ENCODE assay signal across 24 cellular contexts in the genomic region with DNA sequence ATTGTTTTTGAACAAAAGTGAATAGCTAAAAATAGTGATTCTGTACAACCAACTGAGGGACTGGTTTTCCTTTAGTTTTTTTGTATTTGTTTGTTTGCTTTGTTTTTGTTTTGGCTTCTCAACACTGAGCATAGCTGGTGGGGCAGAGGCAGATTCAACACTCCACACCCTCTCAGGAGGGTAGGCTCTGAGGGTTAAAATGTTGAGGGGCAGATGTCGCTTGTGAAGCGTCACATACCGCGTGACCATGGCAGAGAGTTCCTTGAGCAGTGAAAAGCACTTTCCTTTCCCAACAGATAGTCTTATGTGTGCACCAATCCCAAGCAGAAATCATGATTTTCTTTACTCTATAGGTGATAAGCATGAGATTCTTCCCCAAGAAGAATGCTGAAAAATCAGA.
DNase-seq lines count a peak whose midpoint lies in the region; ATAC-seq, FAIRE-seq and TF ChIP-seq lines count a peak whose summit lies in the region.
"Had no signal": no experiment of that assay in that cellular context is flagged by ENCODE, and none has a peak within 500 bp of the region (broad histone marks: within the 10 kb centered on the region; RNA-seq: fewer than 3 reads in every experiment).

No MANE protein-coding gene starts in this region.

- H3K79me2 ChIP-seq in HCT116 (ENCODE audit: insufficient read depth, low read length) (peaks cover 42% of the 10 kb centered on the region), H1 (ENCODE audit: control insufficient read depth in 1 of 2, insufficient read depth in 2 of 2, low read length in 2 of 2) (no peaks in the 10 kb centered on the region), neural cell (replicated peaks; ENCODE audit: insufficient read depth, low read length) (no peaks in the 10 kb centered on the region)

- H3K4me2 ChIP-seq in HCT116 (ENCODE audit: low read length): peak overlapping the region; percentile 16
- no peak overlapping the region; a peak in 1 of 4 replicates for H3K4me2 ChIP-seq in H1 (ENCODE audit: insufficient read depth in 1 of 2, low read depth in 2 of 2, low read length in 2 of 2)
- no peak overlapping the region for H3K4me2 ChIP-seq in neural cell (ENCODE audit: low read length)
- H3K4me2 ChIP-seq: BLaER1 had no signal

- H3K4me1 Mint-ChIP-seq in stimulated activated naive B cell treated with anti-CD40 and anti-IgM and Interleukin-4, amounts not matched to agents 10 μg/mL and 1 μg/mL and 100 μg/mL, for 72 hours: no peaks in the 10 kb centered on the region
- peaks cover 2% of the 10 kb centered on the region for H3K4me1 Mint-ChIP-seq in activated CD4-positive, alpha-beta T cell treated with anti-CD3 and anti-CD28 coated beads, Interleukin-2, amount 10 ng/mL, durations not matched to agents 24 days and 14 days
- no peaks in the 10 kb centered on the region for H3K4me1 Mint-ChIP-seq in T-helper 17 cell

- H3K27ac ChIP-seq in HCT116 (ENCODE audit: low read depth, low read length) (peak overlapping the region; percentile 94), H1 (ENCODE audit: low read depth, low read length) (no peak overlapping the region), neural cell (ENCODE audit: low read length) (peak overlapping the region; percentile 66)
- H3K27ac ChIP-seq: BLaER1, HL-60, SJCRH30 had no signal

- no peak overlapping the region for H2BK120ac ChIP-seq in H1 (replicated peaks; ENCODE audit: low read depth, low read length)

- no peak overlapping the region for H4K91ac ChIP-seq in H1 (replicated peaks; ENCODE audit: insufficient read length, low read length)

- H3K4me1 ChIP-seq in HCT116 (ENCODE audit: control insufficient read depth in 1 of 2, insufficient read depth in 2 of 2, low read length in 2 of 2): peaks cover 86 to 89% of the 10 kb centered on the region in 2 experiments
- H3K4me1 ChIP-seq in H1 (replicated peaks in 1 of 4; ENCODE audit: control insufficient read depth in 3 of 4, insufficient read depth in 4 of 4, low read length in 3 of 4): peaks cover 0 to 6% (median 2%) of the 10 kb centered on the region in 4 experiments; a peak in 2 of 7 replicates
- H3K4me1 ChIP-seq: BLaER1, Caco-2, SJCRH30 had no signal

- no peaks in the 10 kb centered on the region for H3K9me3 Mint-ChIP-seq in stimulated activated naive B cell treated with anti-CD40 and anti-IgM and Interleukin-4, amounts not matched to agents 10 μg/mL and 1 μg/mL and 100 μg/mL, for 72 hours
- H3K9me3 Mint-ChIP-seq in activated CD4-positive, alpha-beta T cell treated with anti-CD3 and anti-CD28 coated beads, Interleukin-2, amount 10 ng/mL, durations not matched to agents 24 days and 14 days: no peaks in the 10 kb centered on the region
- H3K9me3 Mint-ChIP-seq: CD4-positive, alpha-beta T cell had no signal

- TF ChIP-seq CTCF in HCT116 (IDR thresholded peaks at IDR 0.05 in 2 of 3, conservative IDR thresholded peaks at IDR 0.05 in 1 of 3; ENCODE audit: borderline replicate concordance in 1 of 3, insufficient read depth in 1 of 3, low read depth in 2 of 3, low read length in 2 of 3) (no peak), H1 (IDR thresholded peaks at IDR 0.05; ENCODE audit: control extremely low read depth in 1 of 3, insufficient read depth in 1 of 3, low read depth in 1 of 3, low read length in 3 of 3) (no peak), neural cell (IDR thresholded peaks at IDR 0.05; ENCODE audit: poor library complexity, severe bottlenecking) (no peak)

- H4K20me1 ChIP-seq in HCT116 (ENCODE audit: insufficient read depth) (no peaks in the 10 kb centered on the region), H1 (replicated peaks in 1 of 2; ENCODE audit: control insufficient read depth in 1 of 2, insufficient read depth in 2 of 2, low read length in 2 of 2) (no peaks in the 10 kb centered on the region), neural cell (ENCODE audit: insufficient read depth) (no peaks in the 10 kb centered on the region)
- H4K20me1 ChIP-seq: BLaER1 had no signal

- H2BK12ac ChIP-seq in H1 (ENCODE audit: low read depth, low read length): peak overlapping the region; percentile 82; the same call in 1 of the 2 replicates

- H3K27me3 ChIP-seq in HCT116 (ENCODE audit: insufficient read depth, low read length) (no peaks in the 10 kb centered on the region), H1 (replicated peaks in 1 of 4; ENCODE audit: control insufficient read depth in 3 of 4, extremely low read depth in 1 of 4, insufficient read depth in 3 of 4, low read length in 3 of 4) (no peaks in the 10 kb centered on the region), neural cell (ENCODE audit: insufficient read depth, low read depth, low read length) (no peaks in the 10 kb centered on the region)
- H3K27me3 ChIP-seq: BLaER1, SJCRH30 had no signal

- no peak overlapping the region for H3K14ac ChIP-seq in H1 (ENCODE audit: insufficient read length)

- H4K8ac ChIP-seq in H1 (ENCODE audit: extremely low read depth, insufficient read depth, low read length): no peak overlapping the region

- TF ChIP-seq RAD21 in HCT116 (IDR thresholded peaks at IDR 0.05; ENCODE audit: low read depth): no peak
- TF ChIP-seq RAD21 in H1 (IDR thresholded peaks at IDR 0.05 in 1 of 2, conservative IDR thresholded peaks at IDR 0.05 in 1 of 2; ENCODE audit: low read depth in 2 of 2, low read length in 2 of 2): no peak
- TF ChIP-seq RAD21 in neural cell (conservative IDR thresholded peaks at IDR 0.05): no peak

- H2AK5ac ChIP-seq in H1 (ENCODE audit: low read depth, low read length): no peak overlapping the region

- CTCF ChIA-PET in HCT116 (lab: Charles Lee): no interaction called here
- CTCF ChIA-PET in H1 (lab: Charles Lee; ENCODE audit: partially characterized antibody): interaction anchor here (1.2 to 1.9 kb wide), 3 partner anchors 9 to 271 kb away, joined by 4 to 5 read pairs (median 5); no protein-coding TSS in a partner anchor

- H3F3A ChIP-seq in neural cell (ENCODE audit: insufficient read depth, low read length, poor library complexity, severe bottlenecking): peaks cover 5% of the 10 kb centered on the region

- RAD21 ChIA-PET in HCT116 (lab: Charles Lee; ENCODE audit: low non-redundant PET in 1 of 2, low total read pairs in 2 of 2, uncharacterized antibody in 2 of 2, unreplicated experiment in 2 of 2): interaction anchor here in 1 of 2 experiments (1.3 kb wide), 1 partner anchor 16 kb away, joined by 3 read pairs; no protein-coding TSS in a partner anchor

- DNase-seq in HCT116 (ENCODE audit: low read depth, low spot score) (no peak), H1 (ENCODE audit: low read depth in 1 of 2, low spot score in 2 of 2) (no peak), HT-29 (ENCODE audit: low spot score) (no peak), T-helper 17 cell (no peak)
- no peak for DNase-seq in stimulated activated naive B cell treated with anti-CD40 and anti-IgM and Interleukin-4, amounts not matched to agents 10 μg/mL and 1 μg/mL and 100 μg/mL, for 72 hours
- DNase-seq in activated CD4-positive, alpha-beta T cell treated with anti-CD3 and anti-CD28 coated beads, Interleukin-2, amount 10 ng/mL, durations not matched to agents 24 days and 14 days: no peak
- DNase-seq: ACHN; Caco-2; CD4-positive, alpha-beta T cell; DMS 273 treated with DMSO at 0.1 percent for 48 hours; DMS79 treated with DMSO at 0.1 percent for 48 hours; HCEC 1CT; KBM-7; MM.1S; NCI-H1048; NCI-H1417 treated with DMSO at 0.1 percent for 48 hours; NCI-H187; NCI-H345; NCI-H524 treated with DMSO at 0.1 percent for 48 hours; OCI-M1; SJCRH30 had no signal

- H2AFZ ChIP-seq in HCT116 (ENCODE audit: low read depth, low read length, poor library complexity, severe bottlenecking) (no peak overlapping the region), H1 (ENCODE audit: low read length) (no peak overlapping the region), neural cell (ENCODE audit: low read depth, low read length) (no peak overlapping the region)

- no peaks in the 10 kb centered on the region for H3K9me2 ChIP-seq in HCT116 (ENCODE audit: insufficient read depth)
- no peaks in the 10 kb centered on the region for H3K9me2 ChIP-seq in neural cell (ENCODE audit: insufficient read depth, low read length)

- H2BK15ac ChIP-seq in H1 (ENCODE audit: low read length): no peak overlapping the region

- TF ChIP-seq POLR2A in HCT116 (IDR thresholded peaks at IDR 0.05; ENCODE audit: borderline replicate concordance, extremely low read depth, insufficient read depth, insufficient read length): no peak
- no peak for TF ChIP-seq POLR2A in H1 (IDR thresholded peaks at IDR 0.05; ENCODE audit: control extremely low read depth in 1 of 2, low read depth in 2 of 2, low read length in 2 of 2)

- FAIRE-seq in H1 (lab: Jason Lieb, UNC): no peak

- no peak for ATAC-seq in HCT116
- ATAC-seq in stimulated activated naive B cell treated with anti-CD40 and anti-IgM and Interleukin-4, amounts not matched to agents 10 μg/mL and 1 μg/mL and 100 μg/mL, for 72 hours (replicated peaks): no peak
- ATAC-seq in T-helper 17 cell: no peak

- H3K23ac ChIP-seq in H1 (ENCODE audit: insufficient read length): no peak overlapping the region

- TF ChIP-seq EP300 in H1 (IDR thresholded peaks at IDR 0.05; ENCODE audit: borderline replicate concordance in 1 of 2, low read depth in 2 of 2, low read length in 2 of 2): no peak
- no peak for TF ChIP-seq EP300 in neural cell (conservative IDR thresholded peaks at IDR 0.05; ENCODE audit: poor library complexity, severe bottlenecking)

- H3K18ac ChIP-seq in H1 (ENCODE audit: extremely low read depth, low read length): no peak overlapping the region

- POLR2A ChIA-PET in HCT116 (lab: Charles Lee): interaction anchor here (1.0 to 1.6 kb wide), 2 partner anchors 63 to 180 kb away, joined by 3 read pairs; no protein-coding TSS in a partner anchor
- POLR2A ChIA-PET in H1 (lab: Charles Lee; ENCODE audit: partially characterized antibody): interaction anchor here (1.4 kb wide), 1 partner anchor 15 kb away, joined by 3 read pairs; no protein-coding TSS in a partner anchor

- H2BK5ac ChIP-seq in H1 (ENCODE audit: low read depth, low read length): peak overlapping the region; percentile 27; the same call in 1 of the 2 replicates

- H3K27me3 Mint-ChIP-seq in stimulated activated naive B cell treated with anti-CD40 and anti-IgM and Interleukin-4, amounts not matched to agents 10 μg/mL and 1 μg/mL and 100 μg/mL, for 72 hours: peaks cover 13 to 15% of the 10 kb centered on the region in 2 donors
- peaks cover 37% of the 10 kb centered on the region for H3K27me3 Mint-ChIP-seq in activated CD4-positive, alpha-beta T cell treated with anti-CD3 and anti-CD28 coated beads, Interleukin-2, amount 10 ng/mL, durations not matched to agents 24 days and 14 days
- H3K27me3 Mint-ChIP-seq in T-helper 17 cell: peaks cover 46% of the 10 kb centered on the region

- H3K36me3 Mint-ChIP-seq in stimulated activated naive B cell treated with anti-CD40 and anti-IgM and Interleukin-4, amounts not matched to agents 10 μg/mL and 1 μg/mL and 100 μg/mL, for 72 hours: no peaks in the 10 kb centered on the region
- H3K36me3 Mint-ChIP-seq in activated CD4-positive, alpha-beta T cell treated with anti-CD3 and anti-CD28 coated beads, Interleukin-2, amount 10 ng/mL, durations not matched to agents 24 days and 14 days (ENCODE audit: low read depth): no peaks in the 10 kb centered on the region
- no peaks in the 10 kb centered on the region for H3K36me3 Mint-ChIP-seq in T-helper 17 cell (ENCODE audit: low read depth)

- H3K27ac Mint-ChIP-seq in stimulated activated naive B cell treated with anti-CD40 and anti-IgM and Interleukin-4, amounts not matched to agents 10 μg/mL and 1 μg/mL and 100 μg/mL, for 72 hours: peak overlapping the region; percentile 33
- no peak overlapping the region for H3K27ac Mint-ChIP-seq in activated CD4-positive, alpha-beta T cell treated with anti-CD3 and anti-CD28 coated beads, Interleukin-2, amount 10 ng/mL, durations not matched to agents 24 days and 14 days
- H3K27ac Mint-ChIP-seq in T-helper 17 cell: no peak overlapping the region
- H3K27ac Mint-ChIP-seq: CD4-positive, alpha-beta T cell had no signal

- 85% methylated on average over 4 of the region's 4 CpGs; no CpG with 5 or more reads in 1 of the 2 experiments for WGBS in H1 (ENCODE audit: extremely low coverage in 1 of 2, insufficient coverage in 1 of 2, insufficient read length in 1 of 2, insufficient replicate concordance in 2 of 2, low coverage in 1 of 2, low lambda C conversion rate in 2 of 2, missing lambda C conversion rate in 1 of 2), 2 experiments

- no peaks in the 10 kb centered on the region for H3K23me2 ChIP-seq in H1 (ENCODE audit: low read depth, low read length)

- no peaks in the 10 kb centered on the region for H3K79me1 ChIP-seq in H1 (ENCODE audit: low read depth, low read length)

- no peaks in the 10 kb centered on the region for H3K9me3 ChIP-seq in HCT116 (ENCODE audit: control insufficient read depth in 1 of 2, insufficient read depth in 1 of 2, low read depth in 1 of 2, low read length in 2 of 2)
- H3K9me3 ChIP-seq in H1 (ENCODE audit: insufficient read depth in 2 of 2, low read depth in 1 of 2, low read length in 1 of 2): no peaks in the 10 kb centered on the region
- no peaks in the 10 kb centered on the region for H3K9me3 ChIP-seq in neural cell (ENCODE audit: low read length)
- H3K9me3 ChIP-seq in T-helper 17 cell (ENCODE audit: control insufficient read depth, low read length, poor library complexity, severe bottlenecking): no peaks in the 10 kb centered on the region
- H3K9me3 ChIP-seq: BLaER1, Caco-2, SJCRH30 had no signal

- intact Hi-C loops in HCT116 (cut with micrococcal nuclease): no loop called here
- intact Hi-C loops in activated CD4-positive, alpha-beta T cell treated with anti-CD3 and anti-CD28 coated beads, Interleukin-2, amount 10 ng/mL, durations not matched to agents 24 days and 14 days (cut with micrococcal nuclease): no loop called here

- H3K4me3 ChIP-seq in HCT116 (replicated peaks in 1 of 2; ENCODE audit: low read depth in 1 of 2, low read length in 2 of 2) (no peak overlapping the region), H1 (ENCODE audit: extremely low read depth in 1 of 4, insufficient read depth in 2 of 4, low read depth in 3 of 4, low read length in 4 of 4) (no peak overlapping the region), neural cell (ENCODE audit: low read length) (peak overlapping the region; percentile 13)
- H3K4me3 ChIP-seq: BLaER1, SJCRH30 had no signal

- no peak overlapping the region for H2BK20ac ChIP-seq in H1 (ENCODE audit: low read length)

- H3K9ac ChIP-seq in HCT116 (ENCODE audit: low read length) (no peak overlapping the region), H1 (replicated peaks in 1 of 4; ENCODE audit: extremely low read depth in 1 of 4, low read depth in 3 of 4, low read length in 3 of 4) (no peak overlapping the region), neural cell (ENCODE audit: low read length) (no peak overlapping the region)
- H3K9ac ChIP-seq: BLaER1 had no signal

- H3K56ac ChIP-seq in H1 (replicated peaks; ENCODE audit: insufficient read length, low read depth, low read length): no peak overlapping the region

- H4K5ac ChIP-seq in H1 (ENCODE audit: insufficient read length, low read depth, low read length): no peak overlapping the region

- no peak overlapping the region for H3K4me3 Mint-ChIP-seq in stimulated activated naive B cell treated with anti-CD40 and anti-IgM and Interleukin-4, amounts not matched to agents 10 μg/mL and 1 μg/mL and 100 μg/mL, for 72 hours
- H3K4me3 Mint-ChIP-seq in activated CD4-positive, alpha-beta T cell treated with anti-CD3 and anti-CD28 coated beads, Interleukin-2, amount 10 ng/mL, durations not matched to agents 24 days and 14 days: no peak overlapping the region
- H3K4me3 Mint-ChIP-seq in T-helper 17 cell: no peak overlapping the region
- H3K4me3 Mint-ChIP-seq: CD4-positive, alpha-beta T cell had no signal

- H3K36me3 ChIP-seq in HCT116 (ENCODE audit: control insufficient read depth in 1 of 2, insufficient read depth in 2 of 2, low read length in 2 of 2): no peaks in the 10 kb centered on the region
- no peaks in the 10 kb centered on the region for H3K36me3 ChIP-seq in H1 (ENCODE audit: control insufficient read depth in 2 of 4, insufficient read depth in 4 of 4, low read length in 3 of 4)
- no peaks in the 10 kb centered on the region for H3K36me3 ChIP-seq in neural cell (ENCODE audit: insufficient read depth, low read length)
- H3K36me3 ChIP-seq: BLaER1 had no signal

- H3K4ac ChIP-seq in H1 (replicated peaks; ENCODE audit: insufficient read length, low read depth, low read length): no peak overlapping the region

- no TSS peak for BruUV-seq in HCT116 (replicated peaks; lab: Mats Ljungman, UMichigan)
